In the genomic region with DNA sequence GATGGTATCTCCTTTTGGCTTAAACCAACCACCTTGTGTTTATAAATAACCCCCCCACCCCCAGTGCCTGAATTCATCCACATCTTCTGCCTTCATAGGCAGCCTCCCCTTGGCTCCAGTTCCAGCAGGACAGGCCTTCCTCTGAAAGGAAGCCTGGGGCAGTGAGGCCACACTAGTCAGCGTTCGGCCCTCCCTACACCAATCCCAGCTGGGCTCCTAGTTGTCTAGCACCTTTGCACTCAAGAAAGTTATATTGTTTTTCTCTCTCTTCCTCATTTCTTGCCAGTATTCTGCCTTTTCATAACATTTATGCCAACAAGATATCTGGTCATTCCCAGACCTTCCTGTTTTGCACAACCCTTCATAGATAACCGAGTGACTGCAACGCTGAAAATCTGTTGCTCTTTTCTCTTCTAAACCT, we compare ENCODE assay signal across 18 cellular contexts.
DNase-seq lines count a peak whose midpoint lies in the region; ATAC-seq and TF ChIP-seq lines count a peak whose summit lies in the region.
"Had no signal": no experiment of that assay in that cellular context is flagged by ENCODE, and none has a peak within 500 bp of the region (broad histone marks: within the 10 kb centered on the region; RNA-seq: fewer than 3 reads in every experiment).

No MANE protein-coding gene starts in this region.

- POLR2A ChIA-PET in CD8-positive, alpha-beta T cell (lab: Charles Lee), result no interaction called here
- POLR2A ChIA-PET in PC-3 (lab: Charles Lee; ENCODE audit: unreplicated experiment), result no interaction called here

- no peaks in the 10 kb centered on the region for H3K9me3 Mint-ChIP-seq in CD8-positive, alpha-beta T cell
- H3K9me3 Mint-ChIP-seq: activated T-cell treated with anti-CD3 and anti-CD28 coated beads, Interleukin-2, amount 50 U/mL, for 72 hours had no signal

- CTCF ChIA-PET in CD8-positive, alpha-beta T cell (lab: Charles Lee), result no interaction called here
- CTCF ChIA-PET in PC-3 (lab: Charles Lee), result interaction anchor here (0.9 kb wide), 1 partner anchor 28 kb away, joined by 3 read pairs; no protein-coding TSS in a partner anchor

- peaks cover 61% of the 10 kb centered on the region for H3K36me3 Mint-ChIP-seq in CD8-positive, alpha-beta T cell

- H3K36me3 ChIP-seq in CD8-positive, alpha-beta T cell (ENCODE audit: insufficient read depth, low read length), result peaks cover 29% of the 10 kb centered on the region
- H3K36me3 ChIP-seq in PC-3 (ENCODE audit: low read depth, low read length) (peaks cover 27% of the 10 kb centered on the region), esophagus muscularis mucosa (peaks cover 18 to 30% (median 23%) of the 10 kb centered on the region in 4 donors), ovary (no peaks in the 10 kb centered on the region)

- TF ChIP-seq EP300 in esophagus muscularis mucosa (IDR thresholded peaks at IDR 0.05) (no peak), ovary (IDR thresholded peaks at IDR 0.05) (no peak)

- H3K4me1 ChIP-seq in CD8-positive, alpha-beta T cell (ENCODE audit: insufficient read depth, low read length), result no peaks in the 10 kb centered on the region
- H3K4me1 ChIP-seq in PC-3 (ENCODE audit: insufficient read depth, low read length), result no peaks in the 10 kb centered on the region
- H3K4me1 ChIP-seq in esophagus muscularis mucosa, result peaks cover 56 to 72% (median 67%) of the 10 kb centered on the region in 4 donors
- peaks cover 23% of the 10 kb centered on the region for H3K4me1 ChIP-seq in ovary (ENCODE audit: insufficient read depth)

- no peaks in the 10 kb centered on the region for H3K27me3 ChIP-seq in CD8-positive, alpha-beta T cell (ENCODE audit: insufficient read depth, low read length)
- H3K27me3 ChIP-seq in PC-3 (ENCODE audit: low read length) (no peaks in the 10 kb centered on the region), esophagus muscularis mucosa (no peaks in the 10 kb centered on the region), ovary (no peaks in the 10 kb centered on the region)
- H3K27me3 ChIP-seq: BE2C, body of pancreas had no signal

- H3K9me3 ChIP-seq in CD8-positive, alpha-beta T cell (ENCODE audit: low read length), result no peaks in the 10 kb centered on the region
- H3K9me3 ChIP-seq in PC-3 (ENCODE audit: low read length) (no peaks in the 10 kb centered on the region), esophagus muscularis mucosa (no peaks in the 10 kb centered on the region), ovary (no peaks in the 10 kb centered on the region)
- H3K9me3 ChIP-seq: BE2C, body of pancreas had no signal

- intact Hi-C loops in CD8-positive, alpha-beta T cell (cut with DNase I, micrococcal nuclease), result no loop called here
- intact Hi-C loops in PC-3 (cut with micrococcal nuclease), result no loop called here
- intact Hi-C loops in esophagus muscularis mucosa (cut with DNase I), result no loop called here
- intact Hi-C loops in ovary (cut with DNase I), result no loop called here

- no peaks in the 10 kb centered on the region for H3F3A ChIP-seq in PC-3 (ENCODE audit: low read length, unreplicated experiment)

- H3K27ac ChIP-seq in CD8-positive, alpha-beta T cell (ENCODE audit: low read depth, low read length), result no peak overlapping the region
- H3K27ac ChIP-seq in PC-3 (ENCODE audit: low read length) (no peak overlapping the region), esophagus muscularis mucosa (replicated peaks in 1 of 4) (peak overlapping the region in 3 of 4 donors; percentile 3 to 63 (median 48)), ovary (peak overlapping the region in 1 of 2 donors; percentile 46)
- H3K27ac ChIP-seq: body of pancreas had no signal

- no peak overlapping the region for H3K9ac ChIP-seq in PC-3 (ENCODE audit: low read length)

- TSS peak; percentile 14 for BruUV-seq in PC-3 (replicated peaks; lab: Mats Ljungman, UMichigan)

- H3K4me3 ChIP-seq in CD8-positive, alpha-beta T cell (ENCODE audit: low read depth, low read length), result no peak overlapping the region
- no peak overlapping the region for H3K4me3 ChIP-seq in PC-3 (ENCODE audit: low read length)
- no peak overlapping the region for H3K4me3 ChIP-seq in esophagus muscularis mucosa
- no peak overlapping the region for H3K4me3 ChIP-seq in ovary
- H3K4me3 ChIP-seq: body of pancreas had no signal

- TF ChIP-seq POLR2A in esophagus muscularis mucosa (IDR thresholded peaks at IDR 0.05; ENCODE audit: low read depth) (no peak), ovary (IDR thresholded peaks at IDR 0.05) (no peak)

- no peak overlapping the region for H2AFZ ChIP-seq in PC-3 (ENCODE audit: low read length)

- H3K27me3 Mint-ChIP-seq in CD8-positive, alpha-beta T cell (ENCODE audit: low read depth), result no peaks in the 10 kb centered on the region
- H3K27me3 Mint-ChIP-seq: activated CD4-positive, alpha-beta T cell treated with anti-CD3 and anti-CD28 coated beads for 36 hours had no signal

- 60% methylated on average over 4 of the region's 4 CpGs for WGBS in esophagus muscularis mucosa
- WGBS in ovary, 3 donors, result 8 to 13% (median 12%) methylated on average over 4 of the region's 4 CpGs

- no peak for DNase-seq in CD8-positive, alpha-beta T cell
- DNase-seq in PC-3, result no peak
- no peak for DNase-seq in esophagus muscularis mucosa (ENCODE audit: extremely low spot score)
- peak in 4 of 5 donors; percentile 44 to 53 (median 45) for DNase-seq in ovary
- DNase-seq in glomerular visceral epithelial cell (ENCODE audit: extremely low spot score), result no peak
- DNase-seq in stimulated activated CD4-positive, alpha-beta T cell treated with anti-CD3 and anti-CD28 coated beads, Interleukin-12 subunit alpha, Interleukin-12 subunit beta, amount 100 ng/mL, for 4 hours, result no peak
- DNase-seq: activated CD4-positive, alpha-beta T cell treated with anti-CD3 and anti-CD28 coated beads for 36 hours; activated T-cell treated with anti-CD3 and anti-CD28 coated beads, Interleukin-2, amount 50 U/mL, for 72 hours; BE2C; body of pancreas; HCEC 1CT; hippocampal formation; NCI-H1092; NCI-H2227 treated with DMSO at 0.1 percent for 48 hours; stimulated activated CD4-positive, alpha-beta T cell treated with anti-CD3 and anti-CD28 coated beads, Interleukin-4, amount 100 ng/mL, for 4 hours; stimulated activated naive CD8-positive, alpha-beta T cell treated with anti-CD3 and anti-CD28 coated beads, Interleukin-15, Interleukin-2, amounts not matched to agents 100 U/mL and 50 U/mL, for 24 hours had no signal

- peaks cover 4% of the 10 kb centered on the region for H3K4me1 Mint-ChIP-seq in CD8-positive, alpha-beta T cell (ENCODE audit: low read depth)

- no peak for ATAC-seq in CD8-positive, alpha-beta T cell
- ATAC-seq in PC-3, result no peak
- ATAC-seq in GM19324 (IDR thresholded peaks at IDR 0.05; ENCODE audit: low FRiP score, unreplicated experiment), result no peak
- ATAC-seq in HG03571 (IDR thresholded peaks at IDR 0.05; ENCODE audit: unreplicated experiment), result no peak
- ATAC-seq: activated CD4-positive, alpha-beta T cell treated with anti-CD3 and anti-CD28 coated beads for 36 hours; activated T-cell treated with anti-CD3 and anti-CD28 coated beads, Interleukin-2, amount 50 U/mL, for 72 hours; body of pancreas; stimulated activated naive CD8-positive, alpha-beta T cell treated with anti-CD3 and anti-CD28 coated beads, Interleukin-15, Interleukin-2, amounts not matched to agents 100 U/mL and 50 U/mL, for 24 hours had no signal

- H3K9me2 ChIP-seq in PC-3 (replicated peaks; ENCODE audit: low read length), result no peaks in the 10 kb centered on the region

- no peaks in the 10 kb centered on the region for H3K79me2 ChIP-seq in PC-3 (ENCODE audit: low read length)

- TF ChIP-seq CTCF in CD8-positive, alpha-beta T cell (IDR thresholded peaks at IDR 0.05), result no peak
- TF ChIP-seq CTCF in PC-3 (conservative IDR thresholded peaks at IDR 0.05; ENCODE audit: low read depth, low read length) (no peak), esophagus muscularis mucosa (IDR thresholded peaks at IDR 0.05) (no peak), ovary (IDR thresholded peaks at IDR 0.05) (no peak)

- no peaks in the 10 kb centered on the region for H4K20me1 ChIP-seq in PC-3 (ENCODE audit: low read length)

- no peak overlapping the region for H3K4me2 ChIP-seq in PC-3 (ENCODE audit: low read length)

- H3K4me3 Mint-ChIP-seq in CD8-positive, alpha-beta T cell, result no peak overlapping the region
- H3K4me3 Mint-ChIP-seq: activated CD4-positive, alpha-beta T cell treated with anti-CD3 and anti-CD28 coated beads for 36 hours; activated T-cell treated with anti-CD3 and anti-CD28 coated beads, Interleukin-2, amount 50 U/mL, for 72 hours had no signal

- peak overlapping the region; percentile 29 for H3K27ac Mint-ChIP-seq in CD8-positive, alpha-beta T cell
- H3K27ac Mint-ChIP-seq: activated CD4-positive, alpha-beta T cell treated with anti-CD3 and anti-CD28 coated beads for 36 hours; activated T-cell treated with anti-CD3 and anti-CD28 coated beads, Interleukin-2, amount 50 U/mL, for 72 hours had no signal

Comparison
In these comparisons a context has a peak if more than half of its experiments do, and no peak if none do; other contexts are left out.
1. DNase-seq: peak in ovary (4 of 5); none in CD8-positive, alpha-beta T cell (0 of 7), PC-3 (single experiment), esophagus muscularis mucosa (single experiment), glomerular visceral epithelial cell (single experiment) and stimulated activated CD4-positive, alpha-beta T cell treated with anti-CD3 and anti-CD28 coated beads, Interleukin-12 subunit alpha, Interleukin-12 subunit beta, amount 100 ng/mL, for 4 hours (single experiment).
2. H3K27ac ChIP-seq: peak in esophagus muscularis mucosa (3 of 4); none in CD8-positive, alpha-beta T cell (single experiment) and PC-3 (single experiment).